Comparison of ENCODE assay signal across 1 cellular context in genomic region chr5:138464388-138465287, GRCh38.
TF ChIP-seq lines count a peak whose summit lies in the region.

No MANE protein-coding gene starts in this region.

TF ChIP-seq in HepG2, 621 proteins besides CTCF, POLR2A, EP300 and RAD21 (continued from another document and continues in another):
- no peak for TF ChIP-seq BCLAF1 (IDR thresholded peaks at IDR 0.05)
- TF ChIP-seq MXD3 (CRISPR knock-in tag; IDR thresholded peaks at IDR 0.05), result peak; percentile 28
- TF ChIP-seq ZNF670 (CRISPR knock-in tag; IDR thresholded peaks at IDR 0.05; ENCODE audit: borderline replicate concordance), result no peak; the same call in none of the 2 replicates
- TF ChIP-seq ZNF407 (CRISPR knock-in tag; IDR thresholded peaks at IDR 0.05; ENCODE audit: not compliant biosample characterization), result peak; percentile 50
- TF ChIP-seq ZNF292 (CRISPR knock-in tag; IDR thresholded peaks at IDR 0.05; ENCODE audit: borderline replicate concordance, low read depth), result no peak
- no peak for TF ChIP-seq NBN (conservative IDR thresholded peaks at IDR 0.05)
- no peak for TF ChIP-seq HNRNPL (IDR thresholded peaks at IDR 0.05; ENCODE audit: low read depth, low read length)
- TF ChIP-seq NFKBIZ (CRISPR knock-in tag; IDR thresholded peaks at IDR 0.05), result peak; percentile 64; the same call in 1 of the 2 replicates
- no peak for TF ChIP-seq ZBTB49 (CRISPR knock-in tag; IDR thresholded peaks at IDR 0.05; ENCODE audit: borderline replicate concordance)
- no peak for TF ChIP-seq SP1 (IDR thresholded peaks at IDR 0.05)
- peak; percentile 30; the same call in 1 of the 2 replicates for TF ChIP-seq SP1 (CRISPR knock-in tag; IDR thresholded peaks at IDR 0.05)
- TF ChIP-seq ATM (IDR thresholded peaks at IDR 0.05; ENCODE audit: borderline replicate concordance), result no peak
- TF ChIP-seq MEIS2 (CRISPR knock-in tag; IDR thresholded peaks at IDR 0.05), result no peak; the same call in 1 of the 2 replicates
- TF ChIP-seq ZSCAN21 (CRISPR knock-in tag; IDR thresholded peaks at IDR 0.05; ENCODE audit: borderline replicate concordance), result peak; percentile 9; the same call in 1 of the 2 replicates
- no peak for TF ChIP-seq ZSCAN29 (CRISPR knock-in tag; conservative IDR thresholded peaks at IDR 0.05)
- peak; percentile 92 for TF ChIP-seq HNF1B (CRISPR knock-in tag; IDR thresholded peaks at IDR 0.05)
- no peak for TF ChIP-seq ZBTB40 (IDR thresholded peaks at IDR 0.05)
- peak; percentile 10 for TF ChIP-seq ZBTB40 (CRISPR knock-in tag; IDR thresholded peaks at IDR 0.05)
- no peak for TF ChIP-seq ZC3H13 (CRISPR knock-in tag; IDR thresholded peaks at IDR 0.05)
- no peak for TF ChIP-seq TRAFD1 (CRISPR knock-in tag; IDR thresholded peaks at IDR 0.05; ENCODE audit: borderline replicate concordance)
- no peak for TF ChIP-seq EZH2 (conservative IDR thresholded peaks at IDR 0.05; ENCODE audit: low read depth, low read length)
- peak; percentile 95 for TF ChIP-seq ZNF263 (CRISPR knock-in tag; IDR thresholded peaks at IDR 0.05)
- TF ChIP-seq KMT2A (CRISPR knock-in tag; IDR thresholded peaks at IDR 0.05), result no peak
- TF ChIP-seq TAF1 (CRISPR knock-in tag; IDR thresholded peaks at IDR 0.05), result peak; percentile 50
